ENCODE assay signal across 7 cellular contexts in the genomic region with DNA sequence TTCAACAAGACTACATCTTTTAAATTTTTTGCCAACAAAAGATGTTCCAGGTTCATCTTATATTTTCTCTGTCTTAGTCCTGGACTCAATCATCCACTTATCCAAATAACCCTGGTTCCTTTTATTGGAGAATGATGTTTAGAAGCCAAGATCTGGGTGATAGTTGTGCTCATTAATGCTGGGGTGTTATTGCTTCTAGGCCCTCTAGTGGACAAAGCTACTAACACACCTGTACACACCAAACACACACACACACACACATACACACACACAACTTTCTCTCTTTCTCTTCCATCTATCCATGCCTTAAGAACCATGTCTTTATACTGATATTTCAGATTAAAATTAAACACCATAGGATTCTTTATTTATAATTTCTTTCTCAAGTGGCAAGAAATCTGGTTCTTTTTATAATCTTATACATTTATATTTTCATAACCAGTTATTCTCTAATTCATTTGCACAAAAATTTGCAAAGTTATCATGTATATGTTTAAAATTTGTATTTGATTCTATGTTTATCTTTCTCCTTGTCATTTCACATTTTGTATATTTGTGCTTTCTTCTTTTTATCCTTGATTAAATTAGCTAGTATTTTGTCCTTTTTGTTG.
DNase-seq lines count a peak whose midpoint lies in the region; ATAC-seq, FAIRE-seq and TF ChIP-seq lines count a peak whose summit lies in the region.

No MANE protein-coding gene starts in this region.

- TF ChIP-seq CTCF in K562 (IDR thresholded peaks at IDR 0.05 in 2 of 3, conservative IDR thresholded peaks at IDR 0.05 in 1 of 3; ENCODE audit: insufficient read depth in 2 of 3, low read depth in 1 of 3, low read length in 3 of 3) (peak; percentile 61 to 64 (median 61)), neutrophil (IDR thresholded peaks at IDR 0.05) (peak; percentile 36), GM20000 (IDR thresholded peaks at IDR 0.05; ENCODE audit: extremely low read depth, missing control alignments) (no peak)

- no peaks in the 10 kb centered on the region for H3K9me1 ChIP-seq in K562 (ENCODE audit: control insufficient read depth, insufficient read depth, low read length)

- intact Hi-C loops in K562 (cut with micrococcal nuclease) = loop anchor here (2.0 kb wide), 1 partner anchor 188 kb away; a partner anchor contains a TSS

- H3K27ac ChIP-seq in K562 (ENCODE audit: extremely low read depth, low read depth, low read length) = no peak overlapping the region
- no peak overlapping the region for H3K27ac ChIP-seq in neutrophil

- DNase-seq in Kasumi-1 (lab: John Stamatoyannopoulos, UW) (peak; percentile 5 to 35), K562 (ENCODE audit: extremely low read depth in 1 of 4, low spot score in 3 of 4) (peak; percentile 49 to 58 (median 54)), C1 segment of cervical spinal cord (lab: John Stamatoyannopoulos, UW) (no peak), SW480 (ENCODE audit: low spot score) (no peak), GM20000 (ENCODE audit: low spot score) (no peak)

- no peaks in the 10 kb centered on the region; a peak in 1 of 5 replicates for H3K27me3 ChIP-seq in K562 (ENCODE audit: control insufficient read depth in 2 of 2, insufficient read depth in 2 of 2, low read length in 2 of 2)
- no peaks in the 10 kb centered on the region for H3K27me3 ChIP-seq in neutrophil

- TF ChIP-seq EP300 in K562 (IDR thresholded peaks at IDR 0.05; ENCODE audit: low read length) = no peak

- FAIRE-seq in G401.6 (lab: Jason Lieb, UNC) = peak; percentile 72
- FAIRE-seq in K562 (lab: Jason Lieb, UNC) = peak; percentile 85

- no peak overlapping the region for H2AFZ ChIP-seq in K562 (ENCODE audit: low read depth, low read length)

- H3K4me3 ChIP-seq in K562 (no peak overlapping the region), neutrophil (ENCODE audit: low read depth in 1 of 2, low read length in 1 of 2) (no peak overlapping the region)

- POLR2A ChIA-PET in K562 (lab: Yijun Ruan, JAX) = interaction anchor here (0.6 to 0.9 kb wide), 2 partner anchors 9 to 132 kb away, joined by 3 to 4 read pairs; no protein-coding TSS in a partner anchor

- ATAC-seq in K562 = peak; percentile 81

- H3K4me2 ChIP-seq in K562 (ENCODE audit: insufficient read depth, low read length) = no peak overlapping the region

- H3K36me3 ChIP-seq in K562 (ENCODE audit: control insufficient read depth, insufficient read depth, low read length) = no peaks in the 10 kb centered on the region
- H3K36me3 ChIP-seq in neutrophil = no peaks in the 10 kb centered on the region

- CTCF ChIA-PET in K562 (lab: Yijun Ruan, JAX; ENCODE audit: low intra/inter-chr PET ratio) = interaction anchor here (1.0 to 1.7 kb wide), 3 partner anchors 122 to 302 kb away, joined by 3 to 9 read pairs (median 5); a partner anchor contains a TSS

- peak; percentile 46 to 76 for TF ChIP-seq RAD21 in K562 (CRISPR knock-in tag; conservative IDR thresholded peaks at IDR 0.05 in 1 of 2, IDR thresholded peaks at IDR 0.05 in 1 of 2)

- H3K9ac ChIP-seq in K562 (ENCODE audit: insufficient read depth in 1 of 2, low read depth in 2 of 2, low read length in 2 of 2) = no peak overlapping the region

- no TSS peak for BruUV-seq in K562 (replicated peaks; lab: Mats Ljungman, UMichigan)

- no peaks in the 10 kb centered on the region for H4K20me1 ChIP-seq in K562 (replicated peaks; ENCODE audit: control insufficient read depth, insufficient read depth, low read length)

- H3K79me2 ChIP-seq in K562 (ENCODE audit: control insufficient read depth, insufficient read depth, low read length) = no peaks in the 10 kb centered on the region

- in situ Hi-C loops in K562 (cut with MboI) = no loop called here

- no peaks in the 10 kb centered on the region for H3K9me3 ChIP-seq in K562 (replicated peaks; ENCODE audit: control insufficient read depth, insufficient read depth, low read depth, low read length)
- no peaks in the 10 kb centered on the region for H3K9me3 ChIP-seq in neutrophil

- TF ChIP-seq POLR2A in K562 (conservative IDR thresholded peaks at IDR 0.05) = no peak

- H3K4me1 ChIP-seq in K562 (replicated peaks in 1 of 2; ENCODE audit: control insufficient read depth in 2 of 2, insufficient read depth in 2 of 2, low read length in 2 of 2) (no peaks in the 10 kb centered on the region), neutrophil (ENCODE audit: control insufficient read depth in 1 of 2, insufficient read depth in 1 of 2, low read depth in 1 of 2, low read length in 1 of 2) (peaks cover 15 to 19% of the 10 kb centered on the region in 2 experiments)

TF ChIP-seq in K562, 482 proteins besides CTCF, POLR2A, EP300 and RAD21:
- TF ChIP-seq SMC3 (conservative IDR thresholded peaks at IDR 0.05; ENCODE audit: insufficient read depth, low read depth, low read length) (peak; percentile 43; the same call in 1 of the 2 replicates), THRAP3 (IDR thresholded peaks at IDR 0.05; ENCODE audit: borderline replicate concordance) (no peak), FOXK2 (conservative IDR thresholded peaks at IDR 0.05 in 1 of 2, IDR thresholded peaks at IDR 0.05 in 1 of 2; ENCODE audit: low read depth in 2 of 2) (0 out of 4 replicates have a peak, but pooled peaks have one; percentile 33 to 44), ZEB2 (IDR thresholded peaks at IDR 0.05) (peak; percentile 35; the same call in 1 of the 2 replicates), NBN (IDR thresholded peaks at IDR 0.05; ENCODE audit: low read depth) (0 out of 2 replicates have a peak, but pooled peaks have one; percentile 49)
TF ChIP-seq in K562: peak in this region for 4.

Comparison
In these comparisons a context has a peak if more than half of its experiments do, and no peak if none do; other contexts are left out.
1. DNase-seq: peak in Kasumi-1 (2 of 2) and K562 (4 of 4); none in C1 segment of cervical spinal cord (0 of 14), SW480 (single experiment) and GM20000 (single experiment).